18 cellular contexts compared by ENCODE assay signal in the genomic region with DNA sequence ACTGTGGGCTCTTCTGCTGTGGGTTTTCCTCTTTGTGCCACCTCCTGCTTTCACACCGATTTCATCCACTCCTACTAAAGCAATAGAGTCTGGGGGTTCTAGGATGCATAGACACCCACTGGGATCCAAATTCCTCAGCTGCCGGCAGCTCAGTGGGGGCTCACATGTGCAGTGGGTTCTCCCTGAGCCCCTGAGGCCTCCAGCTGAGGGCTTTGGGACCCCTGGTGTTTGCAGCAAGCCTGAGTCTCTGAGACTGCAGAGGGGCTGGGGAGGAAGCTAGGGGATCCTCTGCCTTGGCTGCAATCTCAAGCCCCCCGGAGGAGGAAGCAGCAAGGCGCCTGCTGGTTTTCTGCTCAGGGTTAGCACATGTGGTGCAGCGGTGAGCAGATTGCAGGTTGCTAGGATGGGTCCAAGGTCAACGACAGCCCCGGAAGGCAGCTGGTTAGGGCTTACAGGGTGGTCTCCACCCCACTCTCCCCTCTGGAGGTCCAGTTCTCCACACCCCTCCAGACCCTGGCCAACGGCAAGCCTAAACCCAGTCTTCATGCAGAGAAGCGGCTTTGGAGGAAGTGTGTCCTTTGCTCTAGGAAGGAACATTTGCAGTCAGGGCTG.
"Had no signal": no experiment of that assay in that cellular context is flagged by ENCODE, and none has a peak within 500 bp of the region (broad histone marks: within the 10 kb centered on the region; RNA-seq: fewer than 3 reads in every experiment).

No MANE protein-coding gene starts in this region.

- H3K4me3 ChIP-seq: lower lobe of right lung, neural progenitor cell, pancreas, suprapubic skin, transverse colon, upper lobe of right lung, uterus had no signal

- H3K9ac ChIP-seq: neural progenitor cell had no signal

- H3K27ac ChIP-seq: lower lobe of right lung, neural progenitor cell, pancreas, suprapubic skin, transverse colon, upper lobe of right lung, uterus had no signal

- FAIRE-seq: frontal cortex, keratinocyte, pancreas, small intestine had no signal

- ATAC-seq: left ventricle myocardium superior; lower lobe of right lung; naive thymus-derived CD8-positive, alpha-beta T cell; pancreas; stimulated activated naive CD8-positive, alpha-beta T cell treated with anti-CD3 and anti-CD28 coated beads, Interleukin-15, amount 100 ng/mL, for 72 hours; upper lobe of right lung had no signal

- H2AFZ ChIP-seq: neural progenitor cell had no signal

- H3K27me3 ChIP-seq: neural progenitor cell, pancreas, suprapubic skin, transverse colon, upper lobe of right lung, uterus had no signal

- H3K4me2 ChIP-seq: neural progenitor cell had no signal

- DNase-seq: cortex of kidney; left ventricle myocardium superior; lower lobe of right lung; naive thymus-derived CD8-positive, alpha-beta T cell; pancreas; small intestine; stimulated activated CD4-positive, alpha-beta T cell treated with anti-CD3 and anti-CD28 coated beads, Interleukin-1b, Interleukin-23, amount 100 ng/mL, for 48 hours; stimulated activated CD4-positive, alpha-beta T cell treated with anti-CD3 and anti-CD28 coated beads, Interleukin-4, amount 100 ng/mL, for 1 hour; stimulated activated CD8-positive, alpha-beta memory T cell treated with anti-CD3 and anti-CD28 coated beads, Interleukin-4, amount 100 ng/mL, for 48 hours; stimulated activated naive CD4-positive, alpha-beta T cell; stimulated activated naive CD8-positive, alpha-beta T cell treated with anti-CD3 and anti-CD28 coated beads, Interleukin-15, amount 100 ng/mL, for 72 hours; transverse colon; upper lobe of right lung; uterus had no signal

- H3K4me1 ChIP-seq: lower lobe of right lung, pancreas, suprapubic skin, transverse colon, upper lobe of right lung, uterus had no signal

- H3K9me3 ChIP-seq: lower lobe of right lung, pancreas, suprapubic skin, transverse colon, upper lobe of right lung, uterus had no signal

- H3K36me3 ChIP-seq: lower lobe of right lung, neural progenitor cell, pancreas, suprapubic skin, transverse colon, upper lobe of right lung, uterus had no signal
